In genomic region chr2:121475811-121476571, GRCh38 we compare ENCODE assay signal across 17 cellular contexts. TPM values are rescaled to one million over a fixed set of nuclear protein-coding genes. Genes with fewer than 3 reads are reported as not detected.
A peak's percentile ranks its signal among the peaks of the same experiment; 100 is the strongest.
DNase-seq lines count a peak whose midpoint lies in the region; ATAC-seq and TF ChIP-seq lines count a peak whose summit lies in the region.
"Had no signal": no experiment of that assay in that cellular context is flagged by ENCODE, and none has a peak within 500 bp of the region (broad histone marks: within the 10 kb centered on the region; RNA-seq: fewer than 3 reads in every experiment).

No MANE protein-coding gene starts in this region.

- H3K4me3 ChIP-seq in DND-41 (ENCODE audit: low read depth in 1 of 2, low read length in 2 of 2) (no peak overlapping the region), Karpas-422 (ENCODE audit: low read length) (no peak overlapping the region), dorsolateral prefrontal cortex (no peak overlapping the region)
- H3K4me3 ChIP-seq: heart right ventricle, left lung, skin epidermis, suprapubic skin had no signal

- no peaks in the 10 kb centered on the region for H3K9me3 ChIP-seq in DND-41 (ENCODE audit: insufficient read depth, low read length, severe bottlenecking)
- no peaks in the 10 kb centered on the region for H3K9me3 ChIP-seq in Karpas-422 (ENCODE audit: low read length)
- H3K9me3 ChIP-seq: heart right ventricle, left lung, suprapubic skin had no signal

- H3K27me3 Mint-ChIP-seq in natural killer cell (ENCODE audit: low read depth in 2 of 2), result no peaks in the 10 kb centered on the region

- H3K79me2 ChIP-seq in DND-41 (ENCODE audit: insufficient read depth, low read length), result peaks cover 32% of the 10 kb centered on the region
- peaks cover 92% of the 10 kb centered on the region for H3K79me2 ChIP-seq in Karpas-422 (ENCODE audit: low read length)

- H3K4me1 ChIP-seq in DND-41 (ENCODE audit: insufficient read depth, low read length), result no peaks in the 10 kb centered on the region
- H3K4me1 ChIP-seq in Karpas-422 (ENCODE audit: low read length), result peaks cover 20% of the 10 kb centered on the region

- peak; percentile 64 for ATAC-seq in DND-41 (ENCODE audit: insufficient read depth, low read depth)
- ATAC-seq in natural killer cell, result peak in 1 of 3 donors; percentile 43
- ATAC-seq in GM19395 (IDR thresholded peaks at IDR 0.05; ENCODE audit: unreplicated experiment), result no peak
- ATAC-seq in GM18868 (IDR thresholded peaks at IDR 0.05; ENCODE audit: unreplicated experiment), result no peak
- ATAC-seq: left lung had no signal

- H3K4me1 Mint-ChIP-seq in natural killer cell, result peaks cover 79 to 80% of the 10 kb centered on the region in 2 donors

- no peak overlapping the region for H3K4me2 ChIP-seq in DND-41 (ENCODE audit: insufficient read depth, low read length)
- H3K4me2 ChIP-seq in Karpas-422 (ENCODE audit: low read depth, low read length, poor library complexity, severe bottlenecking), result no peak overlapping the region

- no peaks in the 10 kb centered on the region for H3K9me2 ChIP-seq in Karpas-422 (replicated peaks; ENCODE audit: insufficient read depth, low read length)

- H3K27ac ChIP-seq in DND-41 (ENCODE audit: low read length) (no peak overlapping the region), Karpas-422 (ENCODE audit: low read length) (0 out of 2 replicates have a peak overlapping the region, but pooled peaks have one; percentile 25), dorsolateral prefrontal cortex (peak overlapping the region in 50 of 59 donors; percentile 1 to 74 (median 46))
- H3K27ac ChIP-seq: left lung, skin epidermis, suprapubic skin had no signal

- intact Hi-C loops in dorsolateral prefrontal cortex (cut with DNase I), result loop anchor here in 1 of 2 donors (5.0 kb wide), 1 partner anchor 41 kb away; no protein-coding TSS in a partner anchor
- intact Hi-C loops in natural killer cell (cut with micrococcal nuclease), result no loop called here

- H3K27me3 ChIP-seq in DND-41 (ENCODE audit: insufficient read depth, low read length, poor library complexity) (no peaks in the 10 kb centered on the region), Karpas-422 (ENCODE audit: low read length) (no peaks in the 10 kb centered on the region), dorsolateral prefrontal cortex (no peaks in the 10 kb centered on the region)
- H3K27me3 ChIP-seq: heart right ventricle, left lung, suprapubic skin had no signal

- TF ChIP-seq CTCF in DND-41 (IDR thresholded peaks at IDR 0.05; ENCODE audit: borderline replicate concordance, extremely low read depth, low read length, poor library complexity, severe bottlenecking) (no peak), dorsolateral prefrontal cortex (IDR thresholded peaks at IDR 0.05 in 54 of 56, conservative IDR thresholded peaks at IDR 0.05 in 2 of 56; ENCODE audit: low read depth in 1 of 56, partially characterized antibody in 56 of 56) (no peak), natural killer cell (IDR thresholded peaks at IDR 0.05) (no peak)

- H4K20me1 ChIP-seq in DND-41 (ENCODE audit: insufficient read depth, low read length) (peaks cover 34% of the 10 kb centered on the region), Karpas-422 (ENCODE audit: insufficient read depth, low read depth, low read length) (no peaks in the 10 kb centered on the region)

- H3K36me3 ChIP-seq in DND-41 (ENCODE audit: insufficient read depth, low read length) (peaks cover 16% of the 10 kb centered on the region; the same call in 1 of the 2 replicates), Karpas-422 (ENCODE audit: insufficient read depth, low read length) (peaks cover 13% of the 10 kb centered on the region)
- H3K36me3 ChIP-seq: left lung, suprapubic skin had no signal

- H3K9me3 Mint-ChIP-seq in natural killer cell, result peaks cover 0 to 2% of the 10 kb centered on the region in 2 donors
- H3K9me3 Mint-ChIP-seq: CD14-positive monocyte had no signal

- H3K4me3 Mint-ChIP-seq in natural killer cell, result no peak overlapping the region
- H3K4me3 Mint-ChIP-seq: CD14-positive monocyte, neural crest cell had no signal

- DNase-seq in DND-41 (no peak), Karpas-422 (no peak), dorsolateral prefrontal cortex (no peak), natural killer cell (no peak), NCI-H774 (lab: John Stamatoyannopoulos, UW) (no peak), globus pallidus (ENCODE audit: low spot score) (no peak)
- DNase-seq: activated T-cell treated with anti-CD3 and anti-CD28 coated beads, Interleukin-2, amount 50 U/mL, for 48 hours; heart right ventricle; left lung; NCI-H1694 treated with DMSO at 0.1 percent for 48 hours had no signal

- no peaks in the 10 kb centered on the region for H3K36me3 Mint-ChIP-seq in natural killer cell

- peak overlapping the region; percentile 83 to 91 for H3K27ac Mint-ChIP-seq in natural killer cell

- H3K9ac ChIP-seq in DND-41 (ENCODE audit: low read depth, low read length) (no peak overlapping the region), Karpas-422 (ENCODE audit: low read length) (no peak overlapping the region)

- H2AFZ ChIP-seq in DND-41 (ENCODE audit: low read depth, low read length) (no peak overlapping the region), Karpas-422 (ENCODE audit: low read length) (no peak overlapping the region)

RNA-seq across cellular contexts. Expression of gene RNU4ATAC, which starts 54.7 kb away (rescaled TPM):
- total RNA-seq in Karpas-422 (2014; rRNA removed; shearing (Covaris generic); ENCODE audit: low replicate concordance), result not detected in 2 replicates
- 10 to 100 TPM in 2 of 120 experiments, not detected in 118; 19.6 to 23.6 TPM for total RNA-seq in dorsolateral prefrontal cortex
- total RNA-seq in natural killer cell, result not detected
- total RNA-seq: heart right ventricle, left lung, neural crest cell, SK-MEL-5, suprapubic skin had no signal
